In the genomic region with DNA sequence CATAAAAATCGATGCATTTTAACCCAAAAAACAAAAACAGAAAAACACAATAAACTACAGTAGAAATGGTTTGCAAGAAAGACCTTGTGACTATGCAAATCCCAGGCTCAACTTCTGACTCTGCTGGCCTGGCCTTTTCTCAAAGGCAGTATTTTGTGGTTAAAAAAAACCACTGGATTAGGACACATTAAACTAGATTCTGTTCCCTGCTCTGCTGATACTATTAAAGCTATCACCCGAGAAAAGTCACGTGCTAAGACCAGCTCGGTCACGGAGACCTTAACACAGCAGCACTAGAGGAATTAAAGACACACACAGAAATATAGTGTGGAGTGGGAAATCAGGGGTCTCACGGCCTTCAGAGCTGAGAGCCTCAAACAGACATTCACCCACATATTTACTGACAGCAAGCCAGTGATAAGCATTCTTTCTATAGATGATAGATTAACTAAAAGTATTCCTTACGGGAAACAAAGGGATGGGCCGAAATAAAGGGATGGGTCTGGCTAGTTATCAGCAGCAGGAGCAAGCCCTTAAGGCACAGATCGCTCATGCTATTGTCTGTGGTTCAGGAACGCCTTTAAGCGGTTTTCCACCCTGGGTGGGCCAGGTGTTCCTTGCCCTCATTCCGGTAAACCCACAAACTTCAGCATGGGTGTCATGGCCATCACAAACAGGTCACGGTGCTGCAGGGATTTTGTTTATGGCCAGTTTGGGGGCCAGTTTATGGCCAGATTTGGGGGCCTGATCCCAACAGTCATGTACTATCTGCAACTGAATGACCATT, we compare ENCODE assay signal across 14 cellular contexts. TPM values are rescaled to one million over a fixed set of nuclear protein-coding genes. Genes with fewer than 3 reads are reported as not detected.
DNase-seq lines count a peak whose midpoint lies in the region; ATAC-seq and TF ChIP-seq lines count a peak whose summit lies in the region.
"Had no signal": no experiment of that assay in that cellular context is flagged by ENCODE, and none has a peak within 500 bp of the region (broad histone marks: within the 10 kb centered on the region; RNA-seq: fewer than 3 reads in every experiment).

No MANE protein-coding gene starts in this region.

- H3K27me3 Mint-ChIP-seq in endodermal cell (ENCODE audit: insufficient read depth) (no peaks in the 10 kb centered on the region), neural progenitor cell (ENCODE audit: insufficient read depth, low read depth) (no peaks in the 10 kb centered on the region)
- H3K27me3 Mint-ChIP-seq: CD4-positive, alpha-beta T cell had no signal

- ATAC-seq in HG03280 (IDR thresholded peaks at IDR 0.05; ENCODE audit: unreplicated experiment) (no peak), HG02885 (IDR thresholded peaks at IDR 0.05; ENCODE audit: poor library complexity, unreplicated experiment) (no peak)
- ATAC-seq: activated naive CD4-positive, alpha-beta T cell treated with anti-CD3 and anti-CD28 coated beads, Interleukin-2, amount 50 U/mL, for 72 hours had no signal

- H3K27me3 ChIP-seq in endodermal cell (ENCODE audit: control insufficient read depth, insufficient read depth, low read length, poor library complexity, severe bottlenecking) = no peaks in the 10 kb centered on the region
- no peaks in the 10 kb centered on the region for H3K27me3 ChIP-seq in neural progenitor cell
- H3K27me3 ChIP-seq: right lobe of liver had no signal

- H3K4me3 ChIP-seq in endodermal cell (ENCODE audit: low read length) (no peak overlapping the region), neural progenitor cell (no peak overlapping the region)
- H3K4me3 ChIP-seq: right lobe of liver had no signal

- peak; percentile 54 for DNase-seq in COLO829 (ENCODE audit: low spot score)
- peak; percentile 37 for DNase-seq in NCI-H1048 (lab: John Stamatoyannopoulos, UW)
- DNase-seq in endodermal cell = no peak
- DNase-seq in neural progenitor cell (ENCODE audit: low spot score) = no peak
- DNase-seq in HPDE6-E6E7 (ENCODE audit: extremely low spot score) = no peak
- no peak for DNase-seq in activated effector memory CD4-positive, alpha-beta T cell treated with Interleukin-2 at 50 U/mL for 16 hours
- DNase-seq: activated CD4-positive, alpha-beta T cell treated with anti-CD3 and anti-CD28 coated beads, Interleukin-2, amount 50 U/mL, for 48 hours; CD4-positive, alpha-beta T cell; midbrain; NCI-H345; right lobe of liver had no signal

- H3K27ac Mint-ChIP-seq in endodermal cell (peak overlapping the region; percentile 64), neural progenitor cell (peak overlapping the region; percentile 46)
- H3K27ac Mint-ChIP-seq: activated naive CD4-positive, alpha-beta T cell treated with anti-CD3 and anti-CD28 coated beads, Interleukin-2, amount 50 U/mL, for 72 hours; CD4-positive, alpha-beta T cell had no signal

- H3K9me3 ChIP-seq in endodermal cell (ENCODE audit: control insufficient read depth, low read length) (peaks cover 4% of the 10 kb centered on the region), neural progenitor cell (ENCODE audit: low read depth) (no peaks in the 10 kb centered on the region)
- H3K9me3 ChIP-seq: right lobe of liver had no signal

- no peaks in the 10 kb centered on the region for H3K9me3 Mint-ChIP-seq in endodermal cell
- no peaks in the 10 kb centered on the region for H3K9me3 Mint-ChIP-seq in neural progenitor cell
- H3K9me3 Mint-ChIP-seq: activated naive CD4-positive, alpha-beta T cell treated with anti-CD3 and anti-CD28 coated beads, Interleukin-2, amount 50 U/mL, for 72 hours; CD4-positive, alpha-beta T cell had no signal

- no peak overlapping the region for H3K4me2 ChIP-seq in neural progenitor cell

- no peak overlapping the region for H3K9ac ChIP-seq in endodermal cell (ENCODE audit: extremely low read depth, low read length, poor library complexity, severe bottlenecking)
- H3K9ac ChIP-seq in neural progenitor cell = no peak overlapping the region

- H3F3A ChIP-seq in neural progenitor cell (ENCODE audit: low read depth) = peaks cover 5% of the 10 kb centered on the region

- no peak overlapping the region for H3K27ac ChIP-seq in endodermal cell (ENCODE audit: low read depth, low read length)
- H3K27ac ChIP-seq in neural progenitor cell = no peak overlapping the region
- H3K27ac ChIP-seq: right lobe of liver had no signal

- H3K36me3 Mint-ChIP-seq in endodermal cell (ENCODE audit: low read depth) (peaks cover 52% of the 10 kb centered on the region), neural progenitor cell (peaks cover 14% of the 10 kb centered on the region)

- H3K79me2 ChIP-seq in neural progenitor cell (ENCODE audit: low read depth) = no peaks in the 10 kb centered on the region

- H3K36me3 ChIP-seq in endodermal cell (ENCODE audit: control insufficient read depth, insufficient read depth, low read length) (peaks cover 69% of the 10 kb centered on the region), neural progenitor cell (peaks cover 29% of the 10 kb centered on the region)

- H3K4me1 Mint-ChIP-seq in endodermal cell (peaks cover 5% of the 10 kb centered on the region), neural progenitor cell (peaks cover 4% of the 10 kb centered on the region)

- TF ChIP-seq CTCF in endodermal cell (conservative IDR thresholded peaks at IDR 0.05) = no peak
- no peak for TF ChIP-seq CTCF in neural progenitor cell (IDR thresholded peaks at IDR 0.05)

- no peak overlapping the region for H2AFZ ChIP-seq in neural progenitor cell (replicated peaks)

- no peaks in the 10 kb centered on the region for H3K4me1 ChIP-seq in endodermal cell (ENCODE audit: control insufficient read depth, insufficient read depth, low read length)
- H3K4me1 ChIP-seq in neural progenitor cell = peaks cover 3% of the 10 kb centered on the region
- H3K4me1 ChIP-seq: right lobe of liver had no signal

- WGBS in endodermal cell (ENCODE audit: insufficient coverage in 1 of 2, insufficient read length in 1 of 2), 2 experiments = 95 to 96% methylated on average over 7 to 12 of the region's 13 CpGs

- H3K4me3 Mint-ChIP-seq in endodermal cell = no peak overlapping the region
- H3K4me3 Mint-ChIP-seq in neural progenitor cell = no peak overlapping the region
- H3K4me3 Mint-ChIP-seq: CD4-positive, alpha-beta T cell had no signal

- H4K20me1 ChIP-seq in neural progenitor cell (ENCODE audit: low read depth) = peaks cover 9% of the 10 kb centered on the region

RNA-seq across cellular contexts. Expression of a gene that starts 16.1 kb away (rescaled TPM):
- total RNA-seq in endodermal cell = 10 to 100 TPM; 39.0 to 55.6 TPM
- polyA plus RNA-seq in endodermal cell (2013, experiment 1 of 2) = 26.1 TPM
- 25.4 TPM for polyA plus RNA-seq in endodermal cell (2013, experiment 2 of 2)
- 55.5 and 66.4 TPM in 2 replicates for total RNA-seq in neural progenitor cell (ENCODE audit: low replicate concordance)

Comparison
In these comparisons a context has a peak if more than half of its experiments do, and no peak if none do; other contexts are left out.
1. DNase-seq: peak in COLO829 (single experiment) and NCI-H1048 (single experiment); none in endodermal cell (single experiment), neural progenitor cell (single experiment), HPDE6-E6E7 (single experiment) and activated effector memory CD4-positive, alpha-beta T cell treated with Interleukin-2 at 50 U/mL for 16 hours (single experiment).